Comparison of ENCODE assay signal across 12 cellular contexts in genomic region chr7:116984511-116984910, GRCh38. TPM values are rescaled to one million over a fixed set of nuclear protein-coding genes. Genes with fewer than 3 reads are reported as not detected.
DNase-seq lines count a peak whose midpoint lies in the region; ATAC-seq and TF ChIP-seq lines count a peak whose summit lies in the region.
"Had no signal": no experiment of that assay in that cellular context is flagged by ENCODE, and none has a peak within 500 bp of the region (broad histone marks: within the 10 kb centered on the region; RNA-seq: fewer than 3 reads in every experiment).

No MANE protein-coding gene starts in this region.

- H3K9me2 ChIP-seq in HCT116 (ENCODE audit: insufficient read depth) (no peaks in the 10 kb centered on the region), Karpas-422 (replicated peaks; ENCODE audit: insufficient read depth, low read length) (no peaks in the 10 kb centered on the region)

- peaks cover 16% of the 10 kb centered on the region for H3K4me1 Mint-ChIP-seq in stimulated activated effector memory CD8-positive, alpha-beta T cell treated with anti-CD3 and anti-CD28 coated beads, Interleukin-12 subunit alpha, Interleukin-12 subunit beta, amount 100 ng/mL, for 72 hours

- H3K4me1 ChIP-seq in HCT116 (ENCODE audit: control insufficient read depth in 1 of 2, insufficient read depth in 2 of 2, low read length in 2 of 2) (peaks cover 0 to 7% of the 10 kb centered on the region in 2 experiments; a peak in 1 of 4 replicates), Karpas-422 (ENCODE audit: low read length) (no peaks in the 10 kb centered on the region)
- H3K4me1 ChIP-seq: SJSA1 had no signal

- TF ChIP-seq RAD21 in HCT116 (IDR thresholded peaks at IDR 0.05; ENCODE audit: low read depth) = no peak

- no peaks in the 10 kb centered on the region for H4K20me1 ChIP-seq in HCT116 (ENCODE audit: insufficient read depth)
- peaks cover 4% of the 10 kb centered on the region; the same call in 1 of the 2 replicates for H4K20me1 ChIP-seq in Karpas-422 (ENCODE audit: insufficient read depth, low read depth, low read length)

- no peak overlapping the region for H3K9ac ChIP-seq in HCT116 (ENCODE audit: low read length)
- no peak overlapping the region for H3K9ac ChIP-seq in Karpas-422 (ENCODE audit: low read length)

- ATAC-seq in GM18909 (IDR thresholded peaks at IDR 0.05; ENCODE audit: poor library complexity, unreplicated experiment) (peak; percentile 11), HCT116 (0 out of 2 replicates have a peak, but pooled peaks have one; percentile 14), HG03378 (IDR thresholded peaks at IDR 0.05; ENCODE audit: unreplicated experiment) (peak; percentile 12), GM18519 (IDR thresholded peaks at IDR 0.05; ENCODE audit: low FRiP score, unreplicated experiment) (no peak)
- peak; percentile 19 for ATAC-seq in stimulated activated effector memory CD8-positive, alpha-beta T cell treated with anti-CD3 and anti-CD28 coated beads, Interleukin-12 subunit alpha, Interleukin-12 subunit beta, amount 100 ng/mL, for 72 hours

- DNase-seq in HCT116 (ENCODE audit: low read depth, low spot score) (no peak), Karpas-422 (no peak), GM20000 (ENCODE audit: low spot score) (no peak)
- no peak for DNase-seq in stimulated activated effector memory CD8-positive, alpha-beta T cell treated with anti-CD3 and anti-CD28 coated beads, Interleukin-12 subunit alpha, Interleukin-12 subunit beta, amount 100 ng/mL, for 72 hours (ENCODE audit: low spot score in 2 of 2)
- DNase-seq: CD8-positive, alpha-beta T cell; H7; T-helper 9 cell had no signal

- H3K36me3 ChIP-seq in HCT116 (ENCODE audit: control insufficient read depth in 1 of 2, insufficient read depth in 2 of 2, low read length in 2 of 2) (no peaks in the 10 kb centered on the region), Karpas-422 (ENCODE audit: insufficient read depth, low read length) (no peaks in the 10 kb centered on the region)
- H3K36me3 ChIP-seq: SJSA1 had no signal

- H3K79me2 ChIP-seq in HCT116 (ENCODE audit: insufficient read depth, low read length) (peaks cover 4% of the 10 kb centered on the region; the same call in 1 of the 2 replicates), Karpas-422 (ENCODE audit: low read length) (no peaks in the 10 kb centered on the region)

- no peaks in the 10 kb centered on the region for H3K9me3 ChIP-seq in HCT116 (ENCODE audit: control insufficient read depth in 1 of 2, insufficient read depth in 1 of 2, low read depth in 1 of 2, low read length in 2 of 2)
- H3K9me3 ChIP-seq in Karpas-422 (ENCODE audit: low read length) = no peaks in the 10 kb centered on the region
- H3K9me3 ChIP-seq: SJSA1 had no signal

- TF ChIP-seq CTCF in HCT116 (IDR thresholded peaks at IDR 0.05 in 2 of 3, conservative IDR thresholded peaks at IDR 0.05 in 1 of 3; ENCODE audit: borderline replicate concordance in 1 of 3, insufficient read depth in 1 of 3, low read depth in 2 of 3, low read length in 2 of 3) (no peak), GM20000 (IDR thresholded peaks at IDR 0.05; ENCODE audit: extremely low read depth, missing control alignments) (no peak)

- RAD21 ChIA-PET in HCT116 (lab: Charles Lee; ENCODE audit: low non-redundant PET in 1 of 2, low total read pairs in 2 of 2, uncharacterized antibody in 2 of 2, unreplicated experiment in 2 of 2) = no interaction called here

- H3K27me3 ChIP-seq in HCT116 (ENCODE audit: insufficient read depth, low read length) (no peaks in the 10 kb centered on the region), Karpas-422 (ENCODE audit: low read length) (no peaks in the 10 kb centered on the region)
- H3K27me3 ChIP-seq: SJSA1 had no signal

- H3K27ac ChIP-seq in HCT116 (ENCODE audit: low read depth, low read length) (no peak overlapping the region), Karpas-422 (ENCODE audit: low read length) (no peak overlapping the region)
- H3K27ac ChIP-seq: RWPE1, SJSA1 had no signal

- H3K36me3 Mint-ChIP-seq in stimulated activated effector memory CD8-positive, alpha-beta T cell treated with anti-CD3 and anti-CD28 coated beads, Interleukin-12 subunit alpha, Interleukin-12 subunit beta, amount 100 ng/mL, for 72 hours = no peaks in the 10 kb centered on the region
- H3K36me3 Mint-ChIP-seq: CD8-positive, alpha-beta T cell had no signal

- H3K4me3 Mint-ChIP-seq in stimulated activated effector memory CD8-positive, alpha-beta T cell treated with anti-CD3 and anti-CD28 coated beads, Interleukin-12 subunit alpha, Interleukin-12 subunit beta, amount 100 ng/mL, for 72 hours = no peak overlapping the region
- H3K4me3 Mint-ChIP-seq: CD8-positive, alpha-beta T cell had no signal

- H3K27ac Mint-ChIP-seq in stimulated activated effector memory CD8-positive, alpha-beta T cell treated with anti-CD3 and anti-CD28 coated beads, Interleukin-12 subunit alpha, Interleukin-12 subunit beta, amount 100 ng/mL, for 72 hours = no peak overlapping the region
- H3K27ac Mint-ChIP-seq: CD8-positive, alpha-beta T cell had no signal

- BruUV-seq in HCT116 (replicated peaks; lab: Mats Ljungman, UMichigan) = no TSS peak

- no peak overlapping the region for H3K4me2 ChIP-seq in HCT116 (ENCODE audit: low read length)
- H3K4me2 ChIP-seq in Karpas-422 (ENCODE audit: low read depth, low read length, poor library complexity, severe bottlenecking) = no peak overlapping the region

- intact Hi-C loops in HCT116 (cut with micrococcal nuclease) = loop anchor here (2.0 kb wide), 1 partner anchor 134 kb away; no protein-coding TSS in a partner anchor

- TF ChIP-seq POLR2A in HCT116 (IDR thresholded peaks at IDR 0.05; ENCODE audit: borderline replicate concordance, extremely low read depth, insufficient read depth, insufficient read length) = no peak

- no peak overlapping the region for H3K4me3 ChIP-seq in HCT116 (replicated peaks in 1 of 2; ENCODE audit: low read depth in 1 of 2, low read length in 2 of 2)
- no peak overlapping the region for H3K4me3 ChIP-seq in Karpas-422 (ENCODE audit: low read length)
- H3K4me3 ChIP-seq: SJSA1 had no signal

- H2AFZ ChIP-seq in HCT116 (ENCODE audit: low read depth, low read length, poor library complexity, severe bottlenecking) (no peak overlapping the region), Karpas-422 (ENCODE audit: low read length) (no peak overlapping the region)

- H3K9me3 Mint-ChIP-seq in stimulated activated effector memory CD8-positive, alpha-beta T cell treated with anti-CD3 and anti-CD28 coated beads, Interleukin-12 subunit alpha, Interleukin-12 subunit beta, amount 100 ng/mL, for 72 hours = no peaks in the 10 kb centered on the region
- H3K9me3 Mint-ChIP-seq: CD8-positive, alpha-beta T cell had no signal

- POLR2A ChIA-PET in HCT116 (lab: Charles Lee) = no interaction called here

- CTCF ChIA-PET in HCT116 (lab: Charles Lee) = interaction anchor here (0.7 to 2.1 kb wide), 8 partner anchors 12 to 143 kb away, joined by 3 to 10 read pairs (median 5); no protein-coding TSS in a partner anchor

TF ChIP-seq in HCT116, 20 proteins besides CTCF, POLR2A, EP300 and RAD21:
- TF ChIP-seq ELF1 (IDR thresholded peaks at IDR 0.05; ENCODE audit: borderline replicate concordance, low read depth) (no peak), POLR2AphosphoS5 (IDR thresholded peaks at IDR 0.05; ENCODE audit: low read depth, low read length) (no peak), CBX3 (IDR thresholded peaks at IDR 0.05; ENCODE audit: low read depth) (no peak), EGR1 (IDR thresholded peaks at IDR 0.05; ENCODE audit: low read depth) (no peak), FOSL1 (IDR thresholded peaks at IDR 0.05; ENCODE audit: low read depth) (no peak), TCF7L2 (IDR thresholded peaks at IDR 0.05; ENCODE audit: borderline replicate concordance, extremely low read depth, insufficient read depth, insufficient read length) (no peak), CEBPB (IDR thresholded peaks at IDR 0.05; ENCODE audit: low read depth) (no peak), MAX (IDR thresholded peaks at IDR 0.05) (no peak), ZNF274 (IDR thresholded peaks at IDR 0.05; ENCODE audit: low read depth, low read length) (no peak), YY1 (IDR thresholded peaks at IDR 0.05; ENCODE audit: extremely low read depth, insufficient replicate concordance, low read depth, low read length) (no peak), ZFX (IDR thresholded peaks at IDR 0.05) (no peak)
- TF ChIP-seq, protein P1, sequence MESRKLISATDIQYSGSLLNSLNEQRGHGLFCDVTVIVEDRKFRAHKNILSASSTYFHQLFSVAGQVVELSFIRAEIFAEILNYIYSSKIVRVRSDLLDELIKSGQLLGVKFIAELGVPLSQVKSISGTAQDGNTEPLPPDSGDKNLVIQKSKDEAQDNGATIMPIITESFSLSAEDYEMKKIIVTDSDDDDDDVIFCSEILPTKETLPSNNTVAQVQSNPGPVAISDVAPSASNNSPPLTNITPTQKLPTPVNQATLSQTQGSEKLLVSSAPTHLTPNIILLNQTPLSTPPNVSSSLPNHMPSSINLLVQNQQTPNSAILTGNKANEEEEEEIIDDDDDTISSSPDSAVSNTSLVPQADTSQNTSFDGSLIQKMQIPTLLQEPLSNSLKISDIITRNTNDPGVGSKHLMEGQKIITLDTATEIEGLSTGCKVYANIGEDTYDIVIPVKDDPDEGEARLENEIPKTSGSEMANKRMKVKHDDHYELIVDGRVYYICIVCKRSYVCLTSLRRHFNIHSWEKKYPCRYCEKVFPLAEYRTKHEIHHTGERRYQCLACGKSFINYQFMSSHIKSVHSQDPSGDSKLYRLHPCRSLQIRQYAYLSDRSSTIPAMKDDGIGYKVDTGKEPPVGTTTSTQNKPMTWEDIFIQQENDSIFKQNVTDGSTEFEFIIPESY (IDR thresholded peaks at IDR 0.05; ENCODE audit: extremely low read depth, insufficient replicate concordance, low read length) = no peak
- TF ChIP-seq, protein P2, sequence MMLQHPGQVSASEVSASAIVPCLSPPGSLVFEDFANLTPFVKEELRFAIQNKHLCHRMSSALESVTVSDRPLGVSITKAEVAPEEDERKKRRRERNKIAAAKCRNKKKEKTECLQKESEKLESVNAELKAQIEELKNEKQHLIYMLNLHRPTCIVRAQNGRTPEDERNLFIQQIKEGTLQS (IDR thresholded peaks at IDR 0.05) = no peak

RNA-seq across cellular contexts. Expression of gene ST7, which starts 31.2 kb away (rescaled TPM):
- 12.6 TPM for total RNA-seq in HCT116 (2021; ENCODE audit: unreplicated experiment)
- polyA plus RNA-seq in HCT116 (2012) = 6.2 and 7.9 TPM in 2 replicates
- total RNA-seq in Karpas-422 (2014; rRNA removed; shearing (Covaris generic); ENCODE audit: low replicate concordance) = 2.8 and 4.6 TPM in 2 replicates
